Comparison of ENCODE assay signal across 14 cellular contexts in the genomic region with DNA sequence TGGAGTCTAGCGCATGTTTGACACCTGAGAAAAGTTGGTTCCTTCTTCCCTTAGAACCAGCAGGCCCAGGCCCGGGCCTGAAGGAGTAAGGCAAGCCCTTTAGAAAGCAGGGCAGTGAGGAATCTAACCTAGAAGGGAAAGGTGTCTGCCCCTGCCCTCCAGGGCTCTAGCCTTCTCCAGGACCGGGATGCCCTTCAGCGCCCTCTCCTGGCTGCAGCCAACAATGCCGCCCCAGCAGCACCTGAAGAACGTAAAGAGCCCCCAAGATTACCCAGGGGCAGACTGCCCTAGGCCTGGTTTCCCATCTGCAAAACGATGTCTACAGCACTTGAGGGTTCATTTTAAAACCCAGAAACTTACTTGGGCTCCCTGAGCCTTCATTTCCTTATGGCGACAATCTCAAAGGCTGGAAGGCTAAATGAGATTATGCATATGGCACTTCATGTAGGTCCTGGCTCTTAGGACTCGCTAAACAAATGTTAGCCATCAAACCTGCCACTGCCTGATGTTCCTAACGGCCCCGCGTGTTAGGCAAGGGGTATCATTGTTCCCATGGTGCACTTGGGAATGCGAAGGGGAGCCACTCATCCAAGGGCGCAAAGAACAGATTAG.
DNase-seq lines count a peak whose midpoint lies in the region; ATAC-seq, FAIRE-seq and TF ChIP-seq lines count a peak whose summit lies in the region.
"Had no signal": no experiment of that assay in that cellular context is flagged by ENCODE, and none has a peak within 500 bp of the region (broad histone marks: within the 10 kb centered on the region; RNA-seq: fewer than 3 reads in every experiment).

No MANE protein-coding gene starts in this region.

- CTCF ChIA-PET in activated CD4-positive, alpha-beta memory T cell treated with anti-CD3 and anti-CD28 coated beads for 36 hours (lab: Charles Lee), result no interaction called here
- CTCF ChIA-PET in activated CD4-positive, alpha-beta memory T cell treated with anti-CD3 and anti-CD28 coated beads, Interleukin-2, amount 10 ng/mL, durations not matched to agents 7 days and 5 days (lab: Charles Lee), result no interaction called here
- CTCF ChIA-PET in activated CD8-positive, alpha-beta T cell treated with anti-CD3 and anti-CD28 coated beads for 36 hours (lab: Charles Lee), result no interaction called here

- H3K4me3 ChIP-seq in MG63, result no peak overlapping the region
- H3K4me3 ChIP-seq: psoas muscle had no signal

- DNase-seq in activated CD4-positive, alpha-beta memory T cell treated with anti-CD3 and anti-CD28 coated beads for 36 hours, result peak; percentile 21
- no peak for DNase-seq in activated CD4-positive, alpha-beta memory T cell treated with anti-CD3 and anti-CD28 coated beads, Interleukin-2, amount 10 ng/mL, durations not matched to agents 7 days and 5 days
- DNase-seq in HTR-8/SVneo (ENCODE audit: insufficient read length, low spot score) (peak; percentile 5), nephron progenitor cell (peak; percentile 79), MG63 (no peak), Right ventricle myocardium superior (no peak), CD1c-positive myeloid dendritic cell (ENCODE audit: extremely low spot score) (no peak)
- peak; percentile 31 for DNase-seq in activated CD8-positive, alpha-beta T cell treated with anti-CD3 and anti-CD28 coated beads for 36 hours
- DNase-seq: NCI-H146, psoas muscle had no signal

- no peak for FAIRE-seq in HTR-8/SVneo (lab: Jason Lieb, UNC)

- peaks cover 1% of the 10 kb centered on the region for H3K27me3 Mint-ChIP-seq in activated CD4-positive, alpha-beta memory T cell treated with anti-CD3 and anti-CD28 coated beads for 36 hours
- H3K27me3 Mint-ChIP-seq in activated CD4-positive, alpha-beta memory T cell treated with anti-CD3 and anti-CD28 coated beads, Interleukin-2, amount 10 ng/mL, durations not matched to agents 7 days and 5 days, result no peaks in the 10 kb centered on the region
- H3K27me3 Mint-ChIP-seq in activated CD8-positive, alpha-beta T cell treated with anti-CD3 and anti-CD28 coated beads for 36 hours, result peaks cover 9% of the 10 kb centered on the region
- H3K27me3 Mint-ChIP-seq in nephron progenitor cell (ENCODE audit: low read depth, poor library complexity), result peaks cover 25% of the 10 kb centered on the region
- H3K27me3 Mint-ChIP-seq: CD4-positive, CD25-positive, alpha-beta regulatory T cell had no signal

- ATAC-seq in activated CD8-positive, alpha-beta T cell treated with anti-CD3 and anti-CD28 coated beads for 36 hours, result no peak
- no peak for ATAC-seq in Right ventricle myocardium superior (ENCODE audit: poor library complexity)
- ATAC-seq: left colon, psoas muscle had no signal

- no peaks in the 10 kb centered on the region for H3K36me3 ChIP-seq in MG63

- H3K9me3 ChIP-seq in MG63, result no peaks in the 10 kb centered on the region

- H3K27ac Mint-ChIP-seq in activated CD4-positive, alpha-beta memory T cell treated with anti-CD3 and anti-CD28 coated beads for 36 hours, result no peak overlapping the region
- H3K27ac Mint-ChIP-seq in activated CD4-positive, alpha-beta memory T cell treated with anti-CD3 and anti-CD28 coated beads, Interleukin-2, amount 10 ng/mL, durations not matched to agents 7 days and 5 days, result no peak overlapping the region
- H3K27ac Mint-ChIP-seq in activated CD8-positive, alpha-beta T cell treated with anti-CD3 and anti-CD28 coated beads for 36 hours, result no peak overlapping the region
- no peak overlapping the region for H3K27ac Mint-ChIP-seq in nephron progenitor cell
- H3K27ac Mint-ChIP-seq: activated naive CD4-positive, alpha-beta T cell treated with anti-CD3 and anti-CD28 coated beads, Interleukin-2, amount 50 U/mL, for 24 hours; CD4-positive, CD25-positive, alpha-beta regulatory T cell; T-helper 1 cell treated with Interleukin-12 subunit alpha and Interleukin-12 subunit beta and Interleukin-4 antibody, amounts not matched to agents 30 μg/mL and 1 μg/mL, for 36 hours had no signal

- no peaks in the 10 kb centered on the region for H3K36me3 Mint-ChIP-seq in activated CD4-positive, alpha-beta memory T cell treated with anti-CD3 and anti-CD28 coated beads for 36 hours
- no peaks in the 10 kb centered on the region for H3K36me3 Mint-ChIP-seq in activated CD4-positive, alpha-beta memory T cell treated with anti-CD3 and anti-CD28 coated beads, Interleukin-2, amount 10 ng/mL, durations not matched to agents 7 days and 5 days (ENCODE audit: low read depth)
- no peaks in the 10 kb centered on the region for H3K36me3 Mint-ChIP-seq in activated CD8-positive, alpha-beta T cell treated with anti-CD3 and anti-CD28 coated beads for 36 hours (ENCODE audit: low read depth)
- no peaks in the 10 kb centered on the region for H3K36me3 Mint-ChIP-seq in nephron progenitor cell (ENCODE audit: low read depth)
- H3K36me3 Mint-ChIP-seq: activated naive CD4-positive, alpha-beta T cell treated with anti-CD3 and anti-CD28 coated beads, Interleukin-2, amount 50 U/mL, for 24 hours; CD4-positive, CD25-positive, alpha-beta regulatory T cell had no signal

- peaks cover 3% of the 10 kb centered on the region; the same call in 1 of the 2 replicates for H3K27me3 ChIP-seq in MG63

- peak; percentile 44 for TF ChIP-seq CTCF in activated CD8-positive, alpha-beta T cell treated with anti-CD3 and anti-CD28 coated beads for 36 hours (IDR thresholded peaks at IDR 0.05)
- peak; percentile 70 for TF ChIP-seq CTCF in nephron progenitor cell (IDR thresholded peaks at IDR 0.05)

- no peak overlapping the region for H3K4me3 Mint-ChIP-seq in activated CD4-positive, alpha-beta memory T cell treated with anti-CD3 and anti-CD28 coated beads for 36 hours
- no peak overlapping the region for H3K4me3 Mint-ChIP-seq in activated CD4-positive, alpha-beta memory T cell treated with anti-CD3 and anti-CD28 coated beads, Interleukin-2, amount 10 ng/mL, durations not matched to agents 7 days and 5 days
- H3K4me3 Mint-ChIP-seq in activated CD8-positive, alpha-beta T cell treated with anti-CD3 and anti-CD28 coated beads for 36 hours, result no peak overlapping the region
- no peak overlapping the region for H3K4me3 Mint-ChIP-seq in nephron progenitor cell
- H3K4me3 Mint-ChIP-seq: activated naive CD4-positive, alpha-beta T cell treated with anti-CD3 and anti-CD28 coated beads, Interleukin-2, amount 50 U/mL, for 24 hours; CD4-positive, CD25-positive, alpha-beta regulatory T cell; T-helper 1 cell treated with Interleukin-12 subunit alpha and Interleukin-12 subunit beta and Interleukin-4 antibody, amounts not matched to agents 30 μg/mL and 1 μg/mL, for 36 hours had no signal

- no peaks in the 10 kb centered on the region for H3K9me3 Mint-ChIP-seq in activated CD4-positive, alpha-beta memory T cell treated with anti-CD3 and anti-CD28 coated beads for 36 hours
- no peaks in the 10 kb centered on the region for H3K9me3 Mint-ChIP-seq in activated CD4-positive, alpha-beta memory T cell treated with anti-CD3 and anti-CD28 coated beads, Interleukin-2, amount 10 ng/mL, durations not matched to agents 7 days and 5 days
- peaks cover 2% of the 10 kb centered on the region for H3K9me3 Mint-ChIP-seq in activated CD8-positive, alpha-beta T cell treated with anti-CD3 and anti-CD28 coated beads for 36 hours
- H3K9me3 Mint-ChIP-seq in nephron progenitor cell, result peaks cover 1% of the 10 kb centered on the region

- intact Hi-C loops in activated CD4-positive, alpha-beta memory T cell treated with anti-CD3 and anti-CD28 coated beads for 36 hours (cut with micrococcal nuclease), result no loop called here
- intact Hi-C loops in activated CD8-positive, alpha-beta T cell treated with anti-CD3 and anti-CD28 coated beads for 36 hours (cut with micrococcal nuclease), result no loop called here
- intact Hi-C loops in Right ventricle myocardium superior (cut with DNase I), result no loop called here

- no peaks in the 10 kb centered on the region for H3K4me1 Mint-ChIP-seq in activated CD4-positive, alpha-beta memory T cell treated with anti-CD3 and anti-CD28 coated beads for 36 hours (ENCODE audit: low read depth)
- no peaks in the 10 kb centered on the region for H3K4me1 Mint-ChIP-seq in activated CD4-positive, alpha-beta memory T cell treated with anti-CD3 and anti-CD28 coated beads, Interleukin-2, amount 10 ng/mL, durations not matched to agents 7 days and 5 days
- H3K4me1 Mint-ChIP-seq in activated CD8-positive, alpha-beta T cell treated with anti-CD3 and anti-CD28 coated beads for 36 hours (ENCODE audit: low read depth), result no peaks in the 10 kb centered on the region
- no peaks in the 10 kb centered on the region for H3K4me1 Mint-ChIP-seq in nephron progenitor cell
- H3K4me1 Mint-ChIP-seq: activated naive CD4-positive, alpha-beta T cell treated with anti-CD3 and anti-CD28 coated beads, Interleukin-2, amount 50 U/mL, for 24 hours; CD4-positive, CD25-positive, alpha-beta regulatory T cell had no signal

- POLR2A ChIA-PET in activated CD4-positive, alpha-beta memory T cell treated with anti-CD3 and anti-CD28 coated beads for 36 hours (lab: Charles Lee), result no interaction called here
- POLR2A ChIA-PET in activated CD4-positive, alpha-beta memory T cell treated with anti-CD3 and anti-CD28 coated beads, Interleukin-2, amount 10 ng/mL, durations not matched to agents 7 days and 5 days (lab: Charles Lee), result no interaction called here
- POLR2A ChIA-PET in activated CD8-positive, alpha-beta T cell treated with anti-CD3 and anti-CD28 coated beads for 36 hours (lab: Charles Lee), result no interaction called here

Comparison
In these comparisons a context has a peak if more than half of its experiments do, and no peak if none do; other contexts are left out.
1. DNase-seq: peak in activated CD4-positive, alpha-beta memory T cell treated with anti-CD3 and anti-CD28 coated beads for 36 hours (single experiment), HTR-8/SVneo (single experiment), activated CD8-positive, alpha-beta T cell treated with anti-CD3 and anti-CD28 coated beads for 36 hours (single experiment) and nephron progenitor cell (single experiment); none in activated CD4-positive, alpha-beta memory T cell treated with anti-CD3 and anti-CD28 coated beads, Interleukin-2, amount 10 ng/mL, durations not matched to agents 7 days and 5 days (single experiment), MG63 (single experiment), Right ventricle myocardium superior (single experiment) and CD1c-positive myeloid dendritic cell (single experiment).